Comparison of ENCODE assay signal across 2 cellular contexts in genomic region chr12:802242-802995, GRCh38.
TF ChIP-seq lines count a peak whose summit lies in the region.

No MANE protein-coding gene starts in this region.

TF ChIP-seq in liver, 16 proteins besides CTCF, POLR2A, EP300 and RAD21:
- peak; percentile 21 for TF ChIP-seq FOXA2 (IDR thresholded peaks at IDR 0.05)
- no peak for TF ChIP-seq HNF4G (IDR thresholded peaks at IDR 0.05)
TF ChIP-seq in liver: peak in this region for 1.

TF ChIP-seq in HepG2, 621 proteins besides CTCF, POLR2A, EP300 and RAD21:
- TF ChIP-seq ZBTB43 (CRISPR knock-in tag; conservative IDR thresholded peaks at IDR 0.05), result no peak
- TF ChIP-seq IKZF1 (IDR thresholded peaks at IDR 0.05), result no peak
- TF ChIP-seq MTF2 (CRISPR knock-in tag; IDR thresholded peaks at IDR 0.05; ENCODE audit: borderline replicate concordance), result no peak
